Comparison of ENCODE assay signal across 12 cellular contexts in genomic region chr11:43919852-43920597, GRCh38. TPM values are rescaled to one million over a fixed set of nuclear protein-coding genes. Genes with fewer than 3 reads are reported as not detected.
A peak's percentile ranks its signal among the peaks of the same experiment; 100 is the strongest.
DNase-seq lines count a peak whose midpoint lies in the region; ATAC-seq and TF ChIP-seq lines count a peak whose summit lies in the region.
"Had no signal": no experiment of that assay in that cellular context is flagged by ENCODE, and none has a peak within 500 bp of the region (broad histone marks: within the 10 kb centered on the region; RNA-seq: fewer than 3 reads in every experiment).

No MANE protein-coding gene starts in this region.

- TF ChIP-seq EP300 in gastroesophageal sphincter (IDR thresholded peaks at IDR 0.05) = no peak

- H3K27ac ChIP-seq in BLaER1 (no peak overlapping the region), SJCRH30 (peak overlapping the region; percentile 83), gastroesophageal sphincter (peak overlapping the region; percentile 67 to 88 (median 85)), psoas muscle (peak overlapping the region; percentile 85)
- H3K27ac ChIP-seq: cardiac muscle cell had no signal

- intact Hi-C loops in psoas muscle (cut with DNase I) = no loop called here

- peak; percentile 60 to 75 for DNase-seq in SJCRH30
- peak in 1 of 2 donors; percentile 34 for DNase-seq in psoas muscle
- no peak for DNase-seq in DMS114 treated with DMSO at 0.1 percent for 48 hours (lab: John Stamatoyannopoulos, UW; ENCODE audit: unreplicated experiment)
- DNase-seq in NCI-H1694 (lab: John Stamatoyannopoulos, UW) = no peak
- DNase-seq in NCI-H510A treated with DMSO at 0.1 percent for 48 hours (lab: John Stamatoyannopoulos, UW) = no peak
- no peak for DNase-seq in stimulated activated CD4-positive, alpha-beta T cell treated with anti-CD3 and anti-CD28 coated beads, Interleukin-12 subunit alpha, Interleukin-12 subunit beta, amount 100 ng/mL, for 4 hours
- DNase-seq: NCI-H2227 treated with DMSO at 0.1 percent for 48 hours had no signal

- H3K4me3 ChIP-seq in BLaER1 (no peak overlapping the region), SJCRH30 (no peak overlapping the region), gastroesophageal sphincter (no peak overlapping the region), psoas muscle (no peak overlapping the region)
- H3K4me3 ChIP-seq: cardiac muscle cell, pancreas had no signal

- H3K4me2 ChIP-seq in BLaER1 = peak overlapping the region; percentile 35

- ATAC-seq in gastroesophageal sphincter (no peak), psoas muscle (peak in 3 of 4 donors; percentile 9 to 38 (median 9))

- no peaks in the 10 kb centered on the region for H3K27me3 ChIP-seq in BLaER1
- no peaks in the 10 kb centered on the region for H3K27me3 ChIP-seq in SJCRH30
- no peaks in the 10 kb centered on the region for H3K27me3 ChIP-seq in gastroesophageal sphincter
- no peaks in the 10 kb centered on the region for H3K27me3 ChIP-seq in psoas muscle (ENCODE audit: insufficient read depth in 3 of 3, low read length in 2 of 3)
- H3K27me3 ChIP-seq: BE2C, cardiac muscle cell, pancreas had no signal

- no peaks in the 10 kb centered on the region for H3K9me3 ChIP-seq in BLaER1
- H3K9me3 ChIP-seq in SJCRH30 (replicated peaks) = no peaks in the 10 kb centered on the region
- no peaks in the 10 kb centered on the region for H3K9me3 ChIP-seq in gastroesophageal sphincter
- H3K9me3 ChIP-seq in psoas muscle = no peaks in the 10 kb centered on the region
- H3K9me3 ChIP-seq: BE2C, pancreas had no signal

- H3K36me3 ChIP-seq in BLaER1 (peaks cover 26% of the 10 kb centered on the region), SJCRH30 (peaks cover 3% of the 10 kb centered on the region; the same call in 1 of the 2 replicates), gastroesophageal sphincter (peaks cover 0 to 45% of the 10 kb centered on the region in 2 donors), psoas muscle (ENCODE audit: insufficient read depth in 1 of 2, low read depth in 1 of 2) (peaks cover 4 to 11% of the 10 kb centered on the region in 2 donors)

- H3K9ac ChIP-seq in BLaER1 = no peak overlapping the region

- TF ChIP-seq POLR2A in gastroesophageal sphincter (IDR thresholded peaks at IDR 0.05) = no peak

- 69 to 74% methylated on average over 9 to 10 of the region's 14 CpGs for WGBS in gastroesophageal sphincter (ENCODE audit: low coverage in 1 of 2), 2 donors
- 77 to 81% (median 80%) methylated on average over 14 of the region's 14 CpGs for WGBS in psoas muscle, 3 donors

- TF ChIP-seq CTCF in gastroesophageal sphincter (IDR thresholded peaks at IDR 0.05) (no peak), psoas muscle (IDR thresholded peaks at IDR 0.05) (no peak)

- H4K20me1 ChIP-seq in BLaER1 = no peaks in the 10 kb centered on the region

- H3K4me1 ChIP-seq in BLaER1 (peaks cover 22% of the 10 kb centered on the region), SJCRH30 (peaks cover 42% of the 10 kb centered on the region), gastroesophageal sphincter (peaks cover 12 to 80% (median 38%) of the 10 kb centered on the region in 3 donors), psoas muscle (peaks cover 46% of the 10 kb centered on the region)

RNA-seq across cellular contexts. Expression of gene C11orf96, which starts 22.4 kb away (rescaled TPM):
- 2.1 and 3.4 TPM in 2 replicates for total RNA-seq in SJCRH30 (2014; rRNA removed; shearing (Covaris generic))
- total RNA-seq in gastroesophageal sphincter = 100 to 1,000 TPM in 1 of 4 donors, 10 to 100 TPM in 3; 47.0 to 723 (median 71.2) TPM
- 100 to 1,000 TPM in 1 of 4 donors, 10 to 100 TPM in 3; 16.5 to 122 (median 61.0) TPM for total RNA-seq in psoas muscle
- polyA plus RNA-seq in psoas muscle = 10 to 100 TPM in 1 of 3 donors, 1 to 10 TPM in 2; 8.5 to 13.2 (median 10.0) TPM

RNA-seq across cellular contexts. Expression of gene ALKBH3, which starts 39.4 kb away (rescaled TPM):
- total RNA-seq in SJCRH30 (2014; rRNA removed; shearing (Covaris generic)) = 26.0 and 29.2 TPM in 2 replicates
- total RNA-seq in gastroesophageal sphincter (10 to 100 TPM; 24.0 to 41.3 (median 37.1) TPM), psoas muscle (10 to 100 TPM; 27.4 to 43.1 (median 37.9) TPM)
- 10 to 100 TPM; 28.3 to 47.1 (median 28.8) TPM for polyA plus RNA-seq in psoas muscle

Comparison
In these comparisons a context has a peak if more than half of its experiments do, and no peak if none do; other contexts are left out.
1. DNase-seq: peak in SJCRH30 (2 of 2); none in DMS114 treated with DMSO at 0.1 percent for 48 hours (single experiment), NCI-H1694 (single experiment), NCI-H510A treated with DMSO at 0.1 percent for 48 hours (single experiment) and stimulated activated CD4-positive, alpha-beta T cell treated with anti-CD3 and anti-CD28 coated beads, Interleukin-12 subunit alpha, Interleukin-12 subunit beta, amount 100 ng/mL, for 4 hours (single experiment).